In the genomic region with DNA sequence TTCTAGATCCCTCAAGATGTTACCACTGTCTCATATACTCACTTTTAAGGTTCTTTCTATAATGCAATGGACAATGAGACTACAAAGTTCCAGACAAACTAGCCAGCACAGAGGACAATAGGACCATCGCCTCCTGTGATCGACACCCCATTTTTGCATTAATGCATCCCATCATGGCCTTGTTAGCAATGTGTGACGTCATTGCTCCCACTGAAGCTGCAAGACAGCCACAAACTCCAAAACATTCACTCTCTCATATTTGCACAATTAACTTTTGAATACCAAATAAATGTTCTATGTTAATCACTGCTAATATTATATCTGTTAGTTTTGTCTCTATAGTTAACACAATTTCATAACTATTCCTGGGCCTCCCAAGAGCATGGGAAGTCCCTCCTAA, we compare ENCODE assay signal across 8 cellular contexts.
"Had no signal": no experiment of that assay in that cellular context is flagged by ENCODE, and none has a peak within 500 bp of the region (broad histone marks: within the 10 kb centered on the region; RNA-seq: fewer than 3 reads in every experiment).

No MANE protein-coding gene starts in this region.

- H3K4me3 ChIP-seq: GM23248, HAP-1 had no signal

- H3K9ac ChIP-seq: GM23248 had no signal

- H3K4me3 Mint-ChIP-seq: HFFc6 had no signal

- H3K9me3 ChIP-seq: HAP-1 had no signal

- H3K36me3 ChIP-seq: HAP-1 had no signal

- DNase-seq: GM23248, GOT3, H7, HFFc6, IMR-90, KBM-7 had no signal

- H3K27ac ChIP-seq: GM23248, HL-60 had no signal

- H3K4me1 ChIP-seq: HAP-1 had no signal

- H3K27ac Mint-ChIP-seq: HFFc6 had no signal

- H3K9me3 Mint-ChIP-seq: HFFc6 had no signal
